In the genomic region with DNA sequence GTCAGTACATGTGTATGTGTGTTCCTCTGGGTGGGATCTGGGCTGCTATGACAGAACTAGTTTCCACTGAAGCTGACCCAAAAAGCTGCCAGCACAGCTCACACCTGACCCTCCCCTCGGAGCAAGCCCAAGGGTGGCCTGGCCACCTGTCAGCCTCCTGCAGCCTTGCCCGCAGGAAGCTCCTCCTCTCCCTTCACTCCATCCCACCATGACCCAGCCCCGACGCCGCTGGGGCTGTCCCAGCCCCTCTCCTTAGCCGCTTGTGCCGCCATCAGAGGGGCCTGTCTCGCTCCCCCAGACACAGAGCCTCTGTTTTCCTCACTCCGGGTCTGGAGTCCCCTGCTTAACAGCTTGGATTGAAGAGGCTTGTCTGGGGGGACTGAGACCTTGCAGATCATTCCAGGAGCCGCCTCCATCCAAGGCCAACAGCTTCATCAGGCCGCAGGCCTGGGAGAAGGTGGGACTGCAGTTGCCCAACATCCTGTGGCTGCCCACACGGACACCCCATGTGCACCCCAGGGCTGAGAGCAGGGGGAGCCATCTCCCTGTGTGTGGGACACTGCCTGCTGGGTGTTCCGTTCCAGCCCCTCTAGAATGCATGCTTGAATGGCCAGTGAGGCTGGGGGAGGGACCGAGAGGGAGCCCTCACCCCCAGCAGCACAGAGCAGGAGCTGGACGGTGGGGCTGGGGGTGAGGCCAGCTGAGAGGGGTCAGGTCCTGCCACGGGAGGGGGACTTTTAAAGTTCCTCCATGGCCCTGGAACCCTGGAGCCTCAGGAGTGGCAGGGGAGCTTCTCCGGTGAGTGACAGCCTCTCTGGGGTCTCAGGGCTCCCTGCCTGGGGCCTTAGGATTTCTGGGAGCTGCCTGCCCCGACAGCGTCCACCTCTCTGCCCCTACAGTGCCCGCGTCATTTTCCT, we compare ENCODE assay signal across 9 cellular contexts. TPM values are rescaled to one million over a fixed set of nuclear protein-coding genes. Genes with fewer than 3 reads are reported as not detected.
DNase-seq lines count a peak whose midpoint lies in the region; ATAC-seq and TF ChIP-seq lines count a peak whose summit lies in the region.
"Had no signal": no experiment of that assay in that cellular context is flagged by ENCODE, and none has a peak within 500 bp of the region (broad histone marks: within the 10 kb centered on the region; RNA-seq: fewer than 3 reads in every experiment).

No MANE protein-coding gene starts in this region.

- DNase-seq in AG04449 (ENCODE audit: low read depth, low spot score) (no peak), RWPE1 (ENCODE audit: low spot score) (no peak), fibroblast of the aortic adventitia (ENCODE audit: low read depth) (peak; percentile 36), SK-N-DZ (ENCODE audit: low spot score) (no peak)
- DNase-seq in stimulated activated CD4-positive, alpha-beta T cell treated with anti-CD3 and anti-CD28 coated beads, Interleukin-2, amount 100 ng/mL, for 24 hours: no peak

- H3K4me3 Mint-ChIP-seq in nephron: peak overlapping the region; percentile 66 to 85 (median 82)

- CTCF ChIA-PET in AG04449 (lab: Yijun Ruan, JAX): interaction anchor here (0.8 to 4.6 kb wide), 12 partner anchors 10 to 658 kb away, joined by 3 to 37 read pairs (median 4); partner anchors contain the start of gene TPCN2
- CTCF ChIA-PET in RWPE1 (lab: Yijun Ruan, JAX): interaction anchor here (0.6 to 1.1 kb wide), 2 partner anchors 15 to 26 kb away, joined by 3 to 4 read pairs; no protein-coding TSS in a partner anchor

- H3K4me3 ChIP-seq in AG04449 (ENCODE audit: low read depth, low read length) (peak overlapping the region; percentile 70), fibroblast of the aortic adventitia (ENCODE audit: low read depth, low read length) (peak overlapping the region; percentile 77)

- ATAC-seq in GM21423 (IDR thresholded peaks at IDR 0.05; ENCODE audit: unreplicated experiment) (no peak), GM19395 (IDR thresholded peaks at IDR 0.05; ENCODE audit: unreplicated experiment) (no peak)

- peaks cover 31% of the 10 kb centered on the region for H3K4me1 Mint-ChIP-seq in nephron

- H3K27ac Mint-ChIP-seq in nephron: peak overlapping the region; percentile 62 to 81 (median 75)

- H3K36me3 Mint-ChIP-seq in nephron (ENCODE audit: low read depth): no peaks in the 10 kb centered on the region

- POLR2A ChIA-PET in AG04449 (lab: Yijun Ruan, JAX) (interaction anchor here (1.0 to 1.9 kb wide), 3 partner anchors 9 to 11 kb away, joined by 4 to 10 read pairs (median 4); no protein-coding TSS in a partner anchor), RWPE1 (lab: Yijun Ruan, JAX; ENCODE audit: low non-redundant PET) (interaction anchor here (0.5 kb wide), 1 partner anchor 73 kb away, joined by 3 read pairs; no protein-coding TSS in a partner anchor)

- TF ChIP-seq CTCF in AG04449 (IDR thresholded peaks at IDR 0.05; ENCODE audit: insufficient read depth, low read length, missing control alignments) (peak; percentile 1), RWPE1 (conservative IDR thresholded peaks at IDR 0.05; ENCODE audit: low read depth) (no peak), fibroblast of the aortic adventitia (IDR thresholded peaks at IDR 0.05; ENCODE audit: insufficient read depth, low read length) (no peak), nephron (IDR thresholded peaks at IDR 0.05; ENCODE audit: unreplicated experiment in 3 of 3) (no peak)

- H3K9me3 Mint-ChIP-seq in nephron: no peaks in the 10 kb centered on the region

- H3K27ac ChIP-seq in RWPE1: peak overlapping the region; percentile 95

- H3K27me3 Mint-ChIP-seq in nephron (ENCODE audit: low read depth): peaks cover 18% of the 10 kb centered on the region

RNA-seq across cellular contexts. Expression of gene MRGPRF, which starts 0.7 kb away (rescaled TPM):
- total RNA-seq in fibroblast of the aortic adventitia (ENCODE audit: low replicate concordance): 34.3 and 41.8 TPM in 2 replicates
- polyA plus RNA-seq in SK-N-DZ (2014; cell fraction: cytosol; rRNA removed): 0.18 TPM in 1 of 2 replicates, not detected in the other
- polyA plus RNA-seq in SK-N-DZ (2014; cell fraction: nucleus; rRNA removed): not detected in 2 replicates
- total RNA-seq: M059J had no signal

RNA-seq across cellular contexts. Expression of gene MRGPRD, which starts 31.6 kb away (rescaled TPM):
- not detected in 2 replicates for total RNA-seq in fibroblast of the aortic adventitia (ENCODE audit: low replicate concordance)
- not detected in 2 replicates for polyA plus RNA-seq in SK-N-DZ (2014; cell fraction: cytosol; rRNA removed)
- polyA plus RNA-seq in SK-N-DZ (2014; cell fraction: nucleus; rRNA removed): not detected in 2 replicates
- total RNA-seq: M059J had no signal

RNA-seq across cellular contexts. Expression of gene TPCN2, which starts 36.4 kb away (rescaled TPM):
- 10.3 and 11.1 TPM in 2 replicates for total RNA-seq in fibroblast of the aortic adventitia (ENCODE audit: low replicate concordance)
- 7.5 and 9.4 TPM in 2 replicates for polyA plus RNA-seq in SK-N-DZ (2014; cell fraction: cytosol; rRNA removed)
- 40.5 and 50.6 TPM in 2 replicates for polyA plus RNA-seq in SK-N-DZ (2014; cell fraction: nucleus; rRNA removed)
